9 cellular contexts compared by ENCODE assay signal in the genomic region with DNA sequence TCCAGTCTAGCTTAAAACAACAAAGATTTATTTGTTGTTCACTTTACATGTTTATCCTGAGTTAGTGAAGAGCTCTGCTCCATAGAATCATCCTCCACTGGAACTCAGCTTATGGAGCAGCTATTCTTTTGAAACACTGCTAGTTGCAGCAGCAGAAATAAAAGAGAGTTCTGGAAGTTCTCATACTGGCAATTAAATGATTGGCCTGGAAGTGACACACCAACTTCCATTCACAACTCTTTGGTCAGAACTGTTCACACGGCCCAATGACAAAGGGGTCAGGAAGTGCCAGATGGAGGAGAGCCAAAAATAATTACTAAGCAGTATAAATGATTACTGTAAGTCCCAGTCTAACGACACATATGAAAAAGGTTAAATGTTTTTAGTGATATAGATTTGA. TPM values are rescaled to one million over a fixed set of nuclear protein-coding genes. Genes with fewer than 3 reads are reported as not detected.
DNase-seq lines count a peak whose midpoint lies in the region; FAIRE-seq and TF ChIP-seq lines count a peak whose summit lies in the region.
"Had no signal": no experiment of that assay in that cellular context is flagged by ENCODE, and none has a peak within 500 bp of the region (broad histone marks: within the 10 kb centered on the region; RNA-seq: fewer than 3 reads in every experiment).

No MANE protein-coding gene starts in this region.

- H3K4me1 ChIP-seq in left ventricle myocardium inferior: peaks cover 79% of the 10 kb centered on the region
- H3K4me1 ChIP-seq in stomach: peaks cover 11 to 80% (median 56%) of the 10 kb centered on the region in 4 donors

- no peaks in the 10 kb centered on the region for H3K36me3 ChIP-seq in left ventricle myocardium inferior
- H3K36me3 ChIP-seq in stomach: no peaks in the 10 kb centered on the region

- FAIRE-seq in GM12892 (lab: Jason Lieb, UNC): no peak

- H3K9me3 ChIP-seq in left ventricle myocardium inferior (replicated peaks) (no peaks in the 10 kb centered on the region), stomach (no peaks in the 10 kb centered on the region)

- 0 to 5% (median 1%) methylated on average over 2 of the region's 2 CpGs for WGBS in stomach, 5 donors

- H3K27me3 ChIP-seq in left ventricle myocardium inferior (ENCODE audit: low read depth) (no peaks in the 10 kb centered on the region), stomach (no peaks in the 10 kb centered on the region)

- H3K4me3 ChIP-seq in left ventricle myocardium inferior: no peak overlapping the region
- no peak overlapping the region for H3K4me3 ChIP-seq in stomach
- H3K4me3 ChIP-seq: skin epidermis had no signal

- no peak for TF ChIP-seq EP300 in stomach (IDR thresholded peaks at IDR 0.05)

- TF ChIP-seq POLR2A in stomach (IDR thresholded peaks at IDR 0.05): no peak
- TF ChIP-seq POLR2A in GM12892 (IDR thresholded peaks at IDR 0.05; ENCODE audit: low read depth, low read length): no peak

- intact Hi-C loops in left ventricle myocardium inferior (cut with micrococcal nuclease): no loop called here
- intact Hi-C loops in stomach (cut with DNase I; ENCODE audit: low total_unique reads): loop anchor here (10.0 kb wide), 1 partner anchor 238 kb away; no protein-coding TSS in a partner anchor

- H3K27ac ChIP-seq in VCaP (peak overlapping the region; percentile 15; the same call in 1 of the 2 replicates), left ventricle myocardium inferior (replicated peaks) (peak overlapping the region; percentile 63), stomach (peak overlapping the region in 4 of 5 donors; percentile 24 to 53 (median 46))

- no peak for TF ChIP-seq CTCF in VCaP (conservative IDR thresholded peaks at IDR 0.05)
- no peak for TF ChIP-seq CTCF in left ventricle myocardium inferior (IDR thresholded peaks at IDR 0.05; ENCODE audit: borderline replicate concordance)
- TF ChIP-seq CTCF in stomach (IDR thresholded peaks at IDR 0.05): no peak

- DNase-seq in NCI-H146 (lab: John Stamatoyannopoulos, UW) (peak; percentile 1), NCI-H146 treated with DMSO at 0.1 percent for 48 hours (lab: John Stamatoyannopoulos, UW; ENCODE audit: unreplicated experiment) (no peak), left ventricle myocardium inferior (no peak), stomach (no peak), GM12892 (ENCODE audit: insufficient read length) (no peak)
- DNase-seq in stimulated activated CD4-positive, alpha-beta T cell treated with anti-CD3 and anti-CD28 coated beads, Interleukin-1b, Interleukin-23, amount 100 ng/mL, for 48 hours: no peak
- DNase-seq in NK-92 treated with Interleukin-12 subunit alpha and Interleukin-12 subunit beta, amount 100 ng/mL, for 24 hours (lab: John Stamatoyannopoulos, UW): no peak

RNA-seq across cellular contexts. Expression of a gene that starts 39.1 kb away (rescaled TPM):
- 34.7 TPM for total RNA-seq in left ventricle myocardium inferior
- 100 to 1,000 TPM in 1 of 5 donors, 10 to 100 TPM in 3, 1 to 10 TPM in 1; 7.6 to 120 (median 69.0) TPM for total RNA-seq in stomach
- polyA plus RNA-seq in stomach: 10 to 100 TPM; 12.7 to 18.5 (median 16.3) TPM
- polyA plus RNA-seq in GM12892 (2012; ENCODE audit: missing spikeins): 24.0 TPM
